ENCODE assay signal across 8 cellular contexts in genomic region chr9:86948153-86948929, GRCh38. TPM values are rescaled to one million over a fixed set of nuclear protein-coding genes. Genes with fewer than 3 reads are reported as not detected.
A peak's percentile ranks its signal among the peaks of the same experiment; 100 is the strongest.
DNase-seq lines count a peak whose midpoint lies in the region; ATAC-seq and TF ChIP-seq lines count a peak whose summit lies in the region.

No MANE protein-coding gene starts in this region.

- no peaks in the 10 kb centered on the region for H3K36me3 ChIP-seq in SJSA1

- H3K27me3 ChIP-seq in SJSA1 (replicated peaks) = peaks cover 16% of the 10 kb centered on the region

- peaks cover 31% of the 10 kb centered on the region for H3K4me1 ChIP-seq in SJSA1 (replicated peaks)

- peaks cover 3% of the 10 kb centered on the region; the same call in 1 of the 2 replicates for H3K9me3 ChIP-seq in SJSA1 (replicated peaks)

- no peak overlapping the region for H3K27ac ChIP-seq in SJSA1
- H3K27ac ChIP-seq in temporal lobe (ENCODE audit: low read depth, low read length) = peak overlapping the region; percentile 67

- DNase-seq in Caki2 (ENCODE audit: low read depth) (peak; percentile 70), HT-29 (ENCODE audit: low spot score) (peak; percentile 63), SJSA1 (ENCODE audit: low read depth in 1 of 2, low spot score in 2 of 2) (peak; percentile 59 to 63), glomerular visceral epithelial cell (ENCODE audit: extremely low spot score) (peak; percentile 67), omental fat pad (ENCODE audit: low spot score) (peak; percentile 39)
- DNase-seq in activated naive CD4-positive, alpha-beta T cell treated with anti-CD3 and anti-CD28 coated beads, Interleukin-2, amount 50 U/mL, for 16 hours = peak; percentile 77

- peak overlapping the region; percentile 67 for H3K4me3 ChIP-seq in SJSA1

- ATAC-seq in GM21367 (IDR thresholded peaks at IDR 0.05; ENCODE audit: unreplicated experiment) (peak; percentile 76), omental fat pad (ENCODE audit: low FRiP score) (peak; percentile 60)

- TF ChIP-seq CTCF in omental fat pad (IDR thresholded peaks at IDR 0.05) = peak in 1 of 3 donors; percentile 74

- in situ Hi-C loops in Caki2 (cut with HindIII; ENCODE audit: low pct_unique_long_range_greater_than_20kb, low sequenced_read_pairs) = no loop called here

RNA-seq across cellular contexts. Expression of gene GAS1, which starts 1.0 kb away (rescaled TPM):
- 5.4 and 6.5 TPM in 2 replicates for total RNA-seq in Caki2 (2014; rRNA removed; shearing (Covaris generic); ENCODE audit: low replicate concordance)
- total RNA-seq in HT-29 (2014; rRNA removed; shearing (Covaris generic)) = 0.03 and 0.21 TPM in 2 replicates
- total RNA-seq in SJSA1 (2014; rRNA removed; shearing (Covaris generic)) = 2.3 and 3.7 TPM in 2 replicates
- 100 to 1,000 TPM in 2 of 4 donors, 10 to 100 TPM in 2; 27.0 to 328 (median 97.9) TPM for total RNA-seq in omental fat pad
- 26.8 TPM for total RNA-seq in temporal lobe
